Comparison of ENCODE assay signal across 8 cellular contexts in the genomic region with DNA sequence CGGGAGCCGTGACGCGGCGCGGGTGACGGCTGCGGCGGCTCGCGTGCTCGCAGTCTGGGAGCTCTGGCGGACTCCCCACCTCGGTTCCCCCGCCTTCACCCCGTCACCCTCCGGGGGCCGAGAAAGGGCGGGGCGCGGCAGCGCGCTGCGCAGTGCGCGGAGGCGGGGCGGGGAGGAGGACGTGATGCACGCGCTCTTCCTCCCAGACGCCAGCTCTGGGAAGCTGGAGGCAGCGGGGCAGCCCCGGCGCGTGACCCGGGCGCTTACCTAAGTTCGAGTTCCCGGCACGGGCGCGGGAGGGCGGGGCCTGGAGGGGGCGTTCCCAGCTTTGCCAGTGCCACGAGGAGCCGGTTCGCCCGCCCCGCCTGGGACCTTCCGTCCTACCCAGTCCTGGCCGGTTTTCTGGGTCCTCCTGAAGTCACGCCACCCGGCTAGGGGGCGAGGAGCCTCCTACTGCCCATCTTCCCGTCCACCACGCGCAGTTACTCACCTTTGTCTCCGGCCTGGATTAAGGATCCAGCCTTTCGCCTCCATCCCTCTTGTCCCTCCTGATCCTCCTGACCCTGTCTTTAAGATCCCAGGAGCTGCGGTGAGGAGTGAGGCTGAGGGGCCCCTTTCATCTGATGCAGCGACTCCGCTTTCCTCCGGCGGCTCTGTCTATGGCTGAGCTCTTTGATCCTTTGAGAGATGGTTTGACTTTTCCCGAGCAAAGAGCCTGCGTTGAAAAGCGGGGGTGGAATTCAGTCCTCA. TPM values are rescaled to one million over a fixed set of nuclear protein-coding genes. Genes with fewer than 3 reads are reported as not detected.
DNase-seq lines count a peak whose midpoint lies in the region; ATAC-seq and TF ChIP-seq lines count a peak whose summit lies in the region.

No MANE protein-coding gene starts in this region.

- no peaks in the 10 kb centered on the region for H3K36me3 ChIP-seq in upper lobe of right lung

- intact Hi-C loops in left cardiac atrium (cut with DNase I) (loop anchor here in 1 of 2 donors (1.0 to 10.0 kb wide), 3 partner anchors 68 to 140 kb away; no protein-coding TSS in a partner anchor), posterior vena cava (cut with DNase I) (loop anchor here in 1 of 2 donors (5.0 kb wide), 1 partner anchor 137 kb away; no protein-coding TSS in a partner anchor), upper lobe of right lung (cut with DNase I) (no loop called here)

- no peaks in the 10 kb centered on the region for H3K9me3 ChIP-seq in upper lobe of right lung

- no peaks in the 10 kb centered on the region for H3K27me3 ChIP-seq in upper lobe of right lung

- peak overlapping the region; percentile 81 for H3K4me3 ChIP-seq in upper lobe of right lung

- peak overlapping the region; percentile 95 for H3K27ac ChIP-seq in upper lobe of right lung

- DNase-seq in GM13976 (ENCODE audit: low spot score) (peak; percentile 94), NCI-H1436 treated with DMSO at 0.1 percent for 48 hours (lab: John Stamatoyannopoulos, UW) (peak; percentile 91), T follicular helper cell (ENCODE audit: low read depth) (peak; percentile 98), amniotic epithelial cell (ENCODE audit: low read depth) (peak; percentile 97), left cardiac atrium (peak; percentile 100), posterior vena cava (ENCODE audit: low spot score) (peak; percentile 100), upper lobe of right lung (peak; percentile 100)

- no peak for TF ChIP-seq CTCF in GM13976 (IDR thresholded peaks at IDR 0.05; ENCODE audit: borderline replicate concordance, control extremely low read depth, extremely low read depth, insufficient read depth, missing control alignments)
- no peak for TF ChIP-seq CTCF in upper lobe of right lung (IDR thresholded peaks at IDR 0.05)

- in situ Hi-C loops in GM13976 (cut with MboI; ENCODE audit: low sequenced_read_pairs, unreplicated experiment), result no loop called here

- H3K4me1 ChIP-seq in upper lobe of right lung, result peaks cover 31% of the 10 kb centered on the region

- ATAC-seq in HG02852 (IDR thresholded peaks at IDR 0.05; ENCODE audit: unreplicated experiment) (peak; percentile 77), left cardiac atrium (peak; percentile 96), upper lobe of right lung (peak; percentile 95)

RNA-seq across cellular contexts. Expression of a gene that starts 0.4 kb away (rescaled TPM):
- total RNA-seq in left cardiac atrium (100 to 1,000 TPM; 126 to 319 TPM), posterior vena cava (100 to 1,000 TPM; 223 to 394 TPM), upper lobe of right lung (184 TPM)

Comparison
In these comparisons a context has a peak if more than half of its experiments do, and no peak if none do; other contexts are left out.
1. Peak in every context shown above with its lines: DNase-seq, ATAC-seq, H3K4me3 ChIP-seq and H3K27ac ChIP-seq.